8 cellular contexts compared by ENCODE assay signal in the genomic region with DNA sequence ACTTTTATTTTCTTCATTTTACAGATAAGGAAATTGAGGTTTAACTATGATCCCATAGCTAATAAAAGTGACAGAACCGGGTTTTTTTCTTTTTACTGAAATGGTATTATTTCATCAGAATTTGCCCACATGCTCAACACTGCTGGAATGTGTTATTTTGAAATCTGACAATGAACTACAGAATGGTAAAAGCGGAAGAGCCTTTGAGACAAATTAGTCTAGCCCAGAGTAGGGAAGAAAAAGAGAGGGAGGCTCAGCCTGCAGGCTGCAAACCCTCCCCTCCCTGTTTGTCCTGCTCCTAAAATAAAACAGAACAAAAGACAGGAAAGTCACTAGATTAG.
DNase-seq lines count a peak whose midpoint lies in the region; ATAC-seq and TF ChIP-seq lines count a peak whose summit lies in the region.

No MANE protein-coding gene starts in this region.

- ATAC-seq in HG03520 (IDR thresholded peaks at IDR 0.05; ENCODE audit: unreplicated experiment) (no peak), GM18868 (IDR thresholded peaks at IDR 0.05; ENCODE audit: unreplicated experiment) (no peak)

- no peaks in the 10 kb centered on the region for H3K27me3 ChIP-seq in prostate gland (replicated peaks; ENCODE audit: insufficient read depth)

- peaks cover 35% of the 10 kb centered on the region for H3K4me1 ChIP-seq in prostate gland (replicated peaks)

- peak overlapping the region; percentile 96 to 98 for H3K27ac ChIP-seq in prostate gland

- intact Hi-C loops in prostate gland (cut with DNase I), result loop anchor here (5.0 kb wide), 2 partner anchors 84 to 416 kb away; a partner anchor contains a TSS

- DNase-seq in GM04503 (ENCODE audit: low read depth) (peak; percentile 52), SIG-M5 treated with dmso at 0.1 percent for 504 hours (lab: John Stamatoyannopoulos, UW; ENCODE audit: unreplicated experiment) (peak; percentile 93), epithelial cell of proximal tubule (ENCODE audit: low read depth) (peak; percentile 55), prostate gland (ENCODE audit: low spot score) (no peak), middle frontal gyrus (ENCODE audit: extremely low spot score, low spot score) (no peak), mesenteric fat pad (ENCODE audit: low spot score) (no peak)

- H3K4me3 ChIP-seq in epithelial cell of proximal tubule (ENCODE audit: low read depth, low read length) (peak overlapping the region; percentile 15), prostate gland (no peak overlapping the region)

- TF ChIP-seq POLR2A in prostate gland (IDR thresholded peaks at IDR 0.05), result no peak

- H3K9me3 ChIP-seq in prostate gland, result no peaks in the 10 kb centered on the region

- H3K36me3 ChIP-seq in prostate gland, result no peaks in the 10 kb centered on the region

- TF ChIP-seq CTCF in epithelial cell of proximal tubule (conservative IDR thresholded peaks at IDR 0.05; ENCODE audit: low read depth, low read length), result no peak
- TF ChIP-seq CTCF in prostate gland (IDR thresholded peaks at IDR 0.05), result no peak

- 32% methylated on average over 2 of the region's 2 CpGs for WGBS in prostate gland

Comparison
In these comparisons a context has a peak if more than half of its experiments do, and no peak if none do; other contexts are left out.
1. DNase-seq: peak in GM04503 (single experiment), SIG-M5 treated with dmso at 0.1 percent for 504 hours (single experiment) and epithelial cell of proximal tubule (single experiment); none in prostate gland (single experiment), middle frontal gyrus (single experiment) and mesenteric fat pad (single experiment).